20 cellular contexts compared by ENCODE assay signal in the genomic region with DNA sequence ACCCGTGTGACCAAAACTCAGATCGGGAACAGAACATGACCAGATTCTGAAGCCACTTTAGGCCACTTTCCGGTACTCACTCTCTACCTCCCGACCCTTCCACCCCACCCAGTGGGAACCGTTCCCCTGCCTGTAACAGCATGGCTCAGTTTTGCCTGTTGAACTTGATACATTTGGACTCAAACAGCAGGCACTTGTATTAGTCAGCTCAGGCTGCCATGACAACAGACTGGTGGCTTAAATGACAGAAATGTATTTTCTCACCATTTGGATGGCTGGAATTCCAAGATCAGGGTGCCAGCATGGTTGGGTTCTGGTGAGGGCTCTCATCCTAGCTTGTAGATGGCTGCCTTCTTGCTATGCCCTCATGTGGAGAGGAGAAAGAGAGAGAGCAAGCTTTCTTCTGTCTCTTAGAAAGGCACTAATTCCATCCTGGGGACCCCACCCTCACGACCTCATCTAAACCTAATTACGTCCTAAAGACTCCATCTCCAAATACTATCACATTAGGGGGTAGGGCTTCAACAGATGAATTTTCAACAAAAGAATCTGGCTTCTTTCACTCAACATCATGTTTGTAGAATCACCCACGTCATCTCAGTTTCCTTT. TPM values are rescaled to one million over a fixed set of nuclear protein-coding genes. Genes with fewer than 3 reads are reported as not detected.
A peak's percentile ranks its signal among the peaks of the same experiment; 100 is the strongest.
DNase-seq lines count a peak whose midpoint lies in the region; ATAC-seq and TF ChIP-seq lines count a peak whose summit lies in the region.
"Had no signal": no experiment of that assay in that cellular context is flagged by ENCODE, and none has a peak within 500 bp of the region (broad histone marks: within the 10 kb centered on the region; RNA-seq: fewer than 3 reads in every experiment).

No MANE protein-coding gene starts in this region.

- no peaks in the 10 kb centered on the region for H3K36me3 Mint-ChIP-seq in HFFc6 (ENCODE audit: low read depth)
- no peaks in the 10 kb centered on the region for H3K36me3 Mint-ChIP-seq in nephron (ENCODE audit: low read depth)
- H3K36me3 Mint-ChIP-seq in stimulated activated effector memory CD8-positive, alpha-beta T cell treated with anti-CD3 and anti-CD28 coated beads, Interleukin-12 subunit alpha, Interleukin-12 subunit beta, amount 100 ng/mL, for 72 hours = no peaks in the 10 kb centered on the region
- H3K36me3 Mint-ChIP-seq: T-cell had no signal

- H3K27me3 ChIP-seq in SJSA1 (replicated peaks) = no peaks in the 10 kb centered on the region
- H3K27me3 ChIP-seq: Peyer's patch had no signal

- no peaks in the 10 kb centered on the region for H3K36me3 ChIP-seq in SJSA1
- H3K36me3 ChIP-seq: Peyer's patch had no signal

- no peak overlapping the region for H3K4me3 Mint-ChIP-seq in HFFc6
- H3K4me3 Mint-ChIP-seq in nephron = no peak overlapping the region
- no peak overlapping the region for H3K4me3 Mint-ChIP-seq in stimulated activated effector memory CD8-positive, alpha-beta T cell treated with anti-CD3 and anti-CD28 coated beads, Interleukin-12 subunit alpha, Interleukin-12 subunit beta, amount 100 ng/mL, for 72 hours
- H3K4me3 Mint-ChIP-seq: T-cell had no signal

- H3K4me3 ChIP-seq in SJSA1 = no peak overlapping the region
- H3K4me3 ChIP-seq: GM12878, Peyer's patch had no signal

- H3K9me3 Mint-ChIP-seq in HFFc6 (no peaks in the 10 kb centered on the region), nephron (peaks cover 4% of the 10 kb centered on the region)
- H3K9me3 Mint-ChIP-seq in stimulated activated effector memory CD8-positive, alpha-beta T cell treated with anti-CD3 and anti-CD28 coated beads, Interleukin-12 subunit alpha, Interleukin-12 subunit beta, amount 100 ng/mL, for 72 hours = peaks cover 3% of the 10 kb centered on the region
- H3K9me3 Mint-ChIP-seq: T-cell had no signal

- intact Hi-C loops in head of caudate nucleus (cut with DNase I) = no loop called here

- no peak for TF ChIP-seq CTCF in HFFc6 (IDR thresholded peaks at IDR 0.05)
- TF ChIP-seq CTCF in nephron (IDR thresholded peaks at IDR 0.05; ENCODE audit: unreplicated experiment in 3 of 3) = no peak

- peak overlapping the region; percentile 62 for H3K27ac ChIP-seq in SJSA1
- H3K27ac ChIP-seq: C4-2B, KMS-11, Peyer's patch had no signal

- H3K4me1 ChIP-seq in SJSA1 (replicated peaks) = peaks cover 15% of the 10 kb centered on the region

- H3K27ac Mint-ChIP-seq in HFFc6 = no peak overlapping the region
- H3K27ac Mint-ChIP-seq in nephron = peak overlapping the region; percentile 39 to 57 (median 45)
- H3K27ac Mint-ChIP-seq in stimulated activated effector memory CD8-positive, alpha-beta T cell treated with anti-CD3 and anti-CD28 coated beads, Interleukin-12 subunit alpha, Interleukin-12 subunit beta, amount 100 ng/mL, for 72 hours = no peak overlapping the region
- H3K27ac Mint-ChIP-seq: T-cell had no signal

- ATAC-seq in GM18861 (IDR thresholded peaks at IDR 0.05; ENCODE audit: unreplicated experiment) = no peak
- ATAC-seq in stimulated activated effector memory CD8-positive, alpha-beta T cell treated with anti-CD3 and anti-CD28 coated beads, Interleukin-12 subunit alpha, Interleukin-12 subunit beta, amount 100 ng/mL, for 72 hours = no peak
- ATAC-seq: GM12878, SK-N-SH treated with all-trans-retinoic acid at 6 μM for 48 hours, T-cell had no signal

- peaks cover 13% of the 10 kb centered on the region for H3K9me3 ChIP-seq in SJSA1 (replicated peaks)
- H3K9me3 ChIP-seq: Peyer's patch had no signal

- H3K4me1 Mint-ChIP-seq in HFFc6 (ENCODE audit: low read depth) = peaks cover 7% of the 10 kb centered on the region
- H3K4me1 Mint-ChIP-seq in nephron = peaks cover 63% of the 10 kb centered on the region
- no peaks in the 10 kb centered on the region for H3K4me1 Mint-ChIP-seq in stimulated activated effector memory CD8-positive, alpha-beta T cell treated with anti-CD3 and anti-CD28 coated beads, Interleukin-12 subunit alpha, Interleukin-12 subunit beta, amount 100 ng/mL, for 72 hours

- DNase-seq in ELR (ENCODE audit: low read depth) (peak; percentile 8), HFFc6 (peak; percentile 23), SJSA1 (ENCODE audit: low read depth in 1 of 2, low spot score in 2 of 2) (no peak), head of caudate nucleus (no peak)
- DNase-seq in stimulated activated effector memory CD8-positive, alpha-beta T cell treated with anti-CD3 and anti-CD28 coated beads, Interleukin-12 subunit alpha, Interleukin-12 subunit beta, amount 100 ng/mL, for 72 hours (ENCODE audit: low spot score in 2 of 2) = no peak
- DNase-seq: ACHN, NCI-H1417 treated with DMSO at 0.1 percent for 48 hours, NCI-H2029, NCI-H2171 treated with DMSO at 0.1 percent for 48 hours, NCI-H446, NCI-H526 treated with DMSO at 0.1 percent for 48 hours, Peyer's patch, SHP77, T-cell had no signal

- H3K27me3 Mint-ChIP-seq in HFFc6 (ENCODE audit: insufficient read depth) (peaks cover 11% of the 10 kb centered on the region), nephron (ENCODE audit: low read depth) (peaks cover 13% of the 10 kb centered on the region)

RNA-seq across cellular contexts. Expression of a gene that starts 9.3 kb away (rescaled TPM):
- total RNA-seq in HFFc6 (2021; fragmentation: NEBNext Ultra II Directional; extraction: Animal tissue kit (Norgen Biotek cat#: 25700)) = under 1 TPM in 4 of 6 experiments, not detected in 2; 0.28 to 0.51 (median 0.37) TPM
- 0.11 TPM in 1 of 2 replicates, not detected in the other for total RNA-seq in SJSA1 (2014; rRNA removed; shearing (Covaris generic))
- total RNA-seq: GM12878 had no signal

Comparison
In these comparisons a context has a peak if more than half of its experiments do, and no peak if none do; other contexts are left out.
1. DNase-seq: peak in ELR (single experiment) and HFFc6 (single experiment); none in SJSA1 (0 of 2), stimulated activated effector memory CD8-positive, alpha-beta T cell treated with anti-CD3 and anti-CD28 coated beads, Interleukin-12 subunit alpha, Interleukin-12 subunit beta, amount 100 ng/mL, for 72 hours (0 of 2) and head of caudate nucleus (0 of 42).
2. H3K27ac Mint-ChIP-seq: peak in nephron (3 of 3); none in HFFc6 (single experiment) and stimulated activated effector memory CD8-positive, alpha-beta T cell treated with anti-CD3 and anti-CD28 coated beads, Interleukin-12 subunit alpha, Interleukin-12 subunit beta, amount 100 ng/mL, for 72 hours (single experiment).